In the genomic region with DNA sequence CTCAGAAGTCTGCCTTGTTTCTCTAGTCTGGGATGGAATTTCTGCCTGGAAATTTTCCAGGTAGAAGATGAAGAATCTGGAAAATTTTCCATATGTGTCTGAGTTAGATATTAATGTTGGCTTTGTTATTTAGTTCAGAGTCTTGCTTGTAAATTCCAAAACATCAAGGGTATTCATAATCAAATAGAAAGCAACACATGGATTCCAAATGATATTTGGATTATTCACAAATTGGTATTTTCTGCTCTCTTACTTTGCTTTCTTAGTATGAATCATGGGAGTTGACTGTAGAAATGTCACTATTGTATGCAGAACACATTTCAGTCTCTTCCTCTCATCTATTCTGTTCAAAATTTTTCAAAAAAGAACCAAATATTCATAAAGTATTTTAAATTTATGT, we compare ENCODE assay signal across 19 cellular contexts.
"Had no signal": no experiment of that assay in that cellular context is flagged by ENCODE, and none has a peak within 500 bp of the region (broad histone marks: within the 10 kb centered on the region; RNA-seq: fewer than 3 reads in every experiment).

No MANE protein-coding gene starts in this region.

- H3K27ac Mint-ChIP-seq: activated naive CD8-positive, alpha-beta T cell treated with anti-CD3 and anti-CD28 coated beads, Interleukin-2, amount 10 ng/mL, durations not matched to agents 7 days and 5 days; activated T-helper 1 cell treated with anti-CD3 and anti-CD28 coated beads, Interleukin-12 subunit alpha, Interleukin-12 subunit beta, Interleukin-2, Interleukin-4 antibody, amounts not matched to agents 30 ng/mL and 10 ng/mL and 1 ng/mL, durations not matched to agents 14 hours and 24 hours and 36 hours; natural killer cell had no signal

- H3K4me1 Mint-ChIP-seq: activated naive CD8-positive, alpha-beta T cell treated with anti-CD3 and anti-CD28 coated beads, Interleukin-2, amount 10 ng/mL, durations not matched to agents 7 days and 5 days; natural killer cell had no signal

- H3K4me3 ChIP-seq: hepatocyte, left lung, right atrium auricular region had no signal

- H3K36me3 Mint-ChIP-seq: activated naive CD8-positive, alpha-beta T cell treated with anti-CD3 and anti-CD28 coated beads, Interleukin-2, amount 10 ng/mL, durations not matched to agents 7 days and 5 days; natural killer cell had no signal

- H3K27ac ChIP-seq: epithelial cell of prostate, hepatocyte, left lung, right atrium auricular region had no signal

- H3K4me3 Mint-ChIP-seq: activated naive CD8-positive, alpha-beta T cell treated with anti-CD3 and anti-CD28 coated beads, Interleukin-2, amount 10 ng/mL, durations not matched to agents 7 days and 5 days; activated T-helper 1 cell treated with anti-CD3 and anti-CD28 coated beads, Interleukin-12 subunit alpha, Interleukin-12 subunit beta, Interleukin-2, Interleukin-4 antibody, amounts not matched to agents 30 ng/mL and 10 ng/mL and 1 ng/mL, durations not matched to agents 14 hours and 24 hours and 36 hours; natural killer cell had no signal

- H3K27me3 Mint-ChIP-seq: activated naive CD8-positive, alpha-beta T cell treated with anti-CD3 and anti-CD28 coated beads, Interleukin-2, amount 10 ng/mL, durations not matched to agents 7 days and 5 days had no signal

- ATAC-seq: activated CD4-positive, CD25-positive, alpha-beta regulatory T cell treated with anti-CD3 and anti-CD28 coated beads, Interleukin-2, amount 50 U/mL, for 24 hours; left lung; natural killer cell had no signal

- H3K9me3 ChIP-seq: left lung, right atrium auricular region had no signal

- H3K27me3 ChIP-seq: hepatocyte, left lung, right atrium auricular region had no signal

- H3K4me1 ChIP-seq: left lung, right atrium auricular region had no signal

- H3K9me3 Mint-ChIP-seq: activated naive CD8-positive, alpha-beta T cell treated with anti-CD3 and anti-CD28 coated beads, Interleukin-2, amount 10 ng/mL, durations not matched to agents 7 days and 5 days; activated T-helper 1 cell treated with anti-CD3 and anti-CD28 coated beads, Interleukin-12 subunit alpha, Interleukin-12 subunit beta, Interleukin-2, Interleukin-4 antibody, amounts not matched to agents 30 ng/mL and 10 ng/mL and 1 ng/mL, durations not matched to agents 14 hours and 24 hours and 36 hours had no signal

- DNase-seq: activated CD4-positive, alpha-beta T cell treated with anti-CD3 and anti-CD28 coated beads, Interleukin-2, amount 50 U/mL, for 1 hour; activated CD8-positive, alpha-beta memory T cell treated with anti-CD3 and anti-CD28 coated beads for 24 hours; activated naive CD4-positive, alpha-beta T cell; activated naive CD8-positive, alpha-beta T cell treated with anti-CD3 and anti-CD28 coated beads, Interleukin-2, amount 10 ng/mL, durations not matched to agents 7 days and 5 days; anterior cingulate cortex; natural killer cell; small intestine; stimulated activated CD4-positive, alpha-beta T cell treated with anti-CD3 and anti-CD28 coated beads, Interleukin-4, amount 100 ng/mL, for 4 hours; stimulated activated CD8-positive, alpha-beta memory T cell treated with anti-CD3 and anti-CD28 coated beads, Interleukin-4, amount 100 ng/mL, for 48 hours; stimulated activated naive CD4-positive, alpha-beta T cell treated with Interleukin-2 at 50 U/mL for 16 hours; T-helper 1 cell; T1000; trophoblast cell had no signal

- H3K36me3 ChIP-seq: left lung, right atrium auricular region had no signal
